ENCODE assay signal across 22 cellular contexts in the genomic region with DNA sequence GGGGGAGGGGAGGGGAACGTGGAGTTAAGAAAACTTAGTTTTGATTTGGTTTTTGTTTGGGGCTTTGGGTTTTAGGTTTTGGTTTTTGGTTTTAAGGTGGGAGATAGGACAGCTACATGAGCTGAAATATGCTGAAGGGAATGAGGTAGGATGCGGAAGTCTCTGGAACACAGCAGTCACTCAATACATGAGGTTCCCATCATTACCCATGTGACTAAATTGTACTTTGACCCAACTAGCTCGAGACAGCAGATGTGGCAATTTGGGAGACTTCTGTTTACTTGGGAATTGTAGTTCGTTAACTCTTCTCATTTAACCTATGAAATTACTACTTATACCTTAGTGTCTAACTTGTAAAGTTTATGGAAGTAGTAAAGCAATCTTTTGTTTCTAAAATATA.
A peak's percentile ranks its signal among the peaks of the same experiment; 100 is the strongest.
DNase-seq lines count a peak whose midpoint lies in the region; ATAC-seq, FAIRE-seq and TF ChIP-seq lines count a peak whose summit lies in the region.
"Had no signal": no experiment of that assay in that cellular context is flagged by ENCODE, and none has a peak within 500 bp of the region (broad histone marks: within the 10 kb centered on the region; RNA-seq: fewer than 3 reads in every experiment).

No MANE protein-coding gene starts in this region.

- H3K9me3 ChIP-seq in body of pancreas, result no peaks in the 10 kb centered on the region
- no peaks in the 10 kb centered on the region for H3K9me3 ChIP-seq in HepG2 (ENCODE audit: low read length)
- H3K9me3 ChIP-seq in pancreas, result no peaks in the 10 kb centered on the region
- H3K9me3 ChIP-seq in psoas muscle, result no peaks in the 10 kb centered on the region
- H3K9me3 ChIP-seq in PC-9 (ENCODE audit: insufficient read depth, low read depth), result no peaks in the 10 kb centered on the region; the same call in 1 of the 2 replicates
- H3K9me3 ChIP-seq: BLaER1 treated with 17β-estradiol and CSF1 and Interleukin-3, amounts not matched to agents 10 nM and 100 nM; SJSA1 had no signal

- H3K4me1 ChIP-seq in body of pancreas (peaks cover 14% of the 10 kb centered on the region), HepG2 (ENCODE audit: insufficient read depth, low read length) (peaks cover 37% of the 10 kb centered on the region), pancreas (peaks cover 0 to 10% (median 3%) of the 10 kb centered on the region in 3 donors), psoas muscle (peaks cover 5% of the 10 kb centered on the region), PC-9 (replicated peaks; ENCODE audit: insufficient read depth) (peaks cover 29% of the 10 kb centered on the region)

- no peak overlapping the region for H3K9ac ChIP-seq in HepG2 (ENCODE audit: insufficient read depth, low read depth, low read length)
- H3K9ac ChIP-seq: BLaER1 treated with 17β-estradiol and CSF1 and Interleukin-3, amounts not matched to agents 10 nM and 100 nM had no signal

- H3K9me3 Mint-ChIP-seq in endothelial cell (ENCODE audit: unreplicated experiment) (no peaks in the 10 kb centered on the region), chondrocyte (ENCODE audit: low read depth) (no peaks in the 10 kb centered on the region)
- H3K9me3 Mint-ChIP-seq: CD8-positive, alpha-beta T cell had no signal

- no peaks in the 10 kb centered on the region for H3K79me2 ChIP-seq in HepG2 (ENCODE audit: insufficient read depth, low read length)
- H3K79me2 ChIP-seq in PC-9 (ENCODE audit: low read depth), result no peaks in the 10 kb centered on the region

- H3K36me3 ChIP-seq in body of pancreas (replicated peaks in 1 of 2; ENCODE audit: insufficient read depth in 1 of 2, low read depth in 2 of 2) (no peaks in the 10 kb centered on the region), HepG2 (replicated peaks in 1 of 2; ENCODE audit: control insufficient read depth in 1 of 2, insufficient read depth in 2 of 2, low read length in 2 of 2) (no peaks in the 10 kb centered on the region), pancreas (no peaks in the 10 kb centered on the region), psoas muscle (ENCODE audit: insufficient read depth in 1 of 2, low read depth in 1 of 2) (no peaks in the 10 kb centered on the region), PC-9 (ENCODE audit: low read depth) (no peaks in the 10 kb centered on the region)
- H3K36me3 ChIP-seq: BLaER1 treated with 17β-estradiol and CSF1 and Interleukin-3, amounts not matched to agents 10 nM and 100 nM; SJSA1 had no signal

- DNase-seq in body of pancreas (peak in 3 of 4 donors; percentile 32 to 41 (median 37)), HepG2 (ENCODE audit: low spot score) (peak; percentile 48), pancreas (peak in 1 of 6 donors; percentile 12), endothelial cell (ENCODE audit: low spot score) (no peak), chondrocyte (ENCODE audit: low spot score) (no peak), psoas muscle (no peak), PC-9 (no peak)
- DNase-seq: Calu3; CD8-positive, alpha-beta T cell; DMS153; H7; KG1; NCI-H1092 treated with DMSO at 0.1 percent for 48 hours; NCI-H1436 treated with DMSO at 0.1 percent for 48 hours; NCI-H2029; NCI-H226; NCI-H510A treated with DMSO at 0.1 percent for 48 hours; OCI-M1 had no signal

- peak in 1 of 2 experiments; percentile 28; a peak in 1 of 4 replicates for TF ChIP-seq EP300 in HepG2 (IDR thresholded peaks at IDR 0.05; ENCODE audit: low read depth in 2 of 2, low read length in 2 of 2)
- no peak for TF ChIP-seq EP300 in HepG2 (CRISPR knock-in tag; IDR thresholded peaks at IDR 0.05; ENCODE audit: borderline replicate concordance)

- H3K36me3 Mint-ChIP-seq in endothelial cell (ENCODE audit: low read depth, unreplicated experiment) (no peaks in the 10 kb centered on the region), chondrocyte (ENCODE audit: low read depth) (no peaks in the 10 kb centered on the region)
- H3K36me3 Mint-ChIP-seq: CD8-positive, alpha-beta T cell had no signal

- no peak for TF ChIP-seq RAD21 in HepG2 (CRISPR knock-in tag; IDR thresholded peaks at IDR 0.05)

- CTCF ChIA-PET in HepG2 (lab: Yijun Ruan, JAX; ENCODE audit: low intra/inter-chr PET ratio, low total read pairs) (no interaction called here), PC-9 (lab: Charles Lee) (no interaction called here)

- WGBS in body of pancreas, 2 donors, result 37 to 38% methylated on average over 4 of the region's 4 CpGs
- 46% methylated on average over 4 of the region's 4 CpGs for WGBS in HepG2 (ENCODE audit: low lambda C conversion rate)
- WGBS in pancreas, 2 donors, result 34 to 41% methylated on average over 4 of the region's 4 CpGs
- 63 to 82% (median 73%) methylated on average over 4 of the region's 4 CpGs for WGBS in psoas muscle, 3 donors

- no peak for TF ChIP-seq POLR2A in body of pancreas (IDR thresholded peaks at IDR 0.05)
- no peak for TF ChIP-seq POLR2A in HepG2 (IDR thresholded peaks at IDR 0.05; ENCODE audit: insufficient read depth in 1 of 2, low read depth in 2 of 2, low read length in 2 of 2)

- FAIRE-seq in HepG2 (lab: Jason Lieb, UNC) (no peak), pancreas (lab: Jason Lieb, UNC) (peak; percentile 49)
- FAIRE-seq: GM12891 had no signal

- no peak overlapping the region for H3K4me3 Mint-ChIP-seq in endothelial cell (ENCODE audit: unreplicated experiment)
- no peak overlapping the region for H3K4me3 Mint-ChIP-seq in chondrocyte (ENCODE audit: unreplicated experiment)
- H3K4me3 Mint-ChIP-seq: CD8-positive, alpha-beta T cell had no signal

- POLR2A ChIA-PET in HepG2 (lab: Yijun Ruan, JAX), result interaction anchor here (1.3 kb wide), 1 partner anchor 23 kb away, joined by 4 read pairs; no protein-coding TSS in a partner anchor
- POLR2A ChIA-PET in PC-9 (lab: Charles Lee; ENCODE audit: unreplicated experiment), result no interaction called here

- no peaks in the 10 kb centered on the region for H3K27me3 ChIP-seq in body of pancreas
- no peaks in the 10 kb centered on the region for H3K27me3 ChIP-seq in HepG2 (ENCODE audit: control insufficient read depth in 1 of 2, insufficient read depth in 2 of 2, low read length in 2 of 2)
- no peaks in the 10 kb centered on the region for H3K27me3 ChIP-seq in pancreas
- no peaks in the 10 kb centered on the region for H3K27me3 ChIP-seq in psoas muscle (ENCODE audit: insufficient read depth in 3 of 3, low read length in 2 of 3)
- no peaks in the 10 kb centered on the region for H3K27me3 ChIP-seq in PC-9 (ENCODE audit: insufficient read depth, low read depth)
- H3K27me3 ChIP-seq: BLaER1 treated with 17β-estradiol and CSF1 and Interleukin-3, amounts not matched to agents 10 nM and 100 nM; SJSA1 had no signal

- H3K27ac Mint-ChIP-seq in endothelial cell (ENCODE audit: unreplicated experiment) (no peak overlapping the region), chondrocyte (ENCODE audit: unreplicated experiment) (no peak overlapping the region)
- H3K27ac Mint-ChIP-seq: CD8-positive, alpha-beta T cell had no signal

- H3F3A ChIP-seq in PC-9 (ENCODE audit: insufficient read depth, low read depth), result peaks cover 15% of the 10 kb centered on the region; the same call in 1 of the 2 replicates

- H3K4me2 ChIP-seq in HepG2 (ENCODE audit: low read depth, low read length) (no peak overlapping the region), PC-9 (no peak overlapping the region)
- H3K4me2 ChIP-seq: BLaER1 treated with 17β-estradiol and CSF1 and Interleukin-3, amounts not matched to agents 10 nM and 100 nM had no signal

- H2AFZ ChIP-seq in HepG2 (ENCODE audit: low read length), result no peak overlapping the region
- H2AFZ ChIP-seq in PC-9, result no peak overlapping the region

- BruUV-seq in HepG2 (replicated peaks; lab: Mats Ljungman, UMichigan), result no TSS peak
- BruUV-seq in PC-9 (replicated peaks; lab: Mats Ljungman, UMichigan), result no TSS peak

- H3K4me1 Mint-ChIP-seq in endothelial cell (ENCODE audit: unreplicated experiment) (no peaks in the 10 kb centered on the region), chondrocyte (ENCODE audit: low read depth) (peaks cover 30% of the 10 kb centered on the region)

- intact Hi-C loops in body of pancreas (cut with DNase I) (no loop called here), HepG2 (cut with micrococcal nuclease; ENCODE audit: unreplicated experiment) (no loop called here), pancreas (cut with DNase I) (no loop called here), psoas muscle (cut with DNase I) (no loop called here), PC-9 (cut with micrococcal nuclease; ENCODE audit: unreplicated experiment) (loop anchor here (10.0 kb wide), 1 partner anchor 280 kb away; no protein-coding TSS in a partner anchor)

- no peaks in the 10 kb centered on the region for H3K9me2 ChIP-seq in PC-9 (ENCODE audit: insufficient read depth)

- H4K20me1 ChIP-seq in HepG2 (ENCODE audit: insufficient read depth, low read length) (no peaks in the 10 kb centered on the region), PC-9 (ENCODE audit: insufficient read depth) (no peaks in the 10 kb centered on the region)
- H4K20me1 ChIP-seq: BLaER1 treated with 17β-estradiol and CSF1 and Interleukin-3, amounts not matched to agents 10 nM and 100 nM had no signal

- no peak for TF ChIP-seq CTCF in body of pancreas (IDR thresholded peaks at IDR 0.05)
- no peak for TF ChIP-seq CTCF in HepG2 (CRISPR knock-in tag; IDR thresholded peaks at IDR 0.05)
- no peak for TF ChIP-seq CTCF in pancreas (IDR thresholded peaks at IDR 0.05)
- no peak for TF ChIP-seq CTCF in endothelial cell (IDR thresholded peaks at IDR 0.05; ENCODE audit: unreplicated experiment)
- TF ChIP-seq CTCF in chondrocyte (IDR thresholded peaks at IDR 0.05), result no peak
- no peak for TF ChIP-seq CTCF in psoas muscle (IDR thresholded peaks at IDR 0.05)
- no peak for TF ChIP-seq CTCF in PC-9 (conservative IDR thresholded peaks at IDR 0.05)

- in situ Hi-C loops in HepG2 (cut with HindIII; ENCODE audit: extremely low pct_ligation_motif_present, low pct_unique_long_range_greater_than_20kb), result no loop called here

- H3K4me3 ChIP-seq in body of pancreas (no peak overlapping the region), HepG2 (replicated peaks in 1 of 3; ENCODE audit: insufficient read depth in 1 of 3, low read depth in 2 of 3, low read length in 3 of 3) (no peak overlapping the region), pancreas (no peak overlapping the region), psoas muscle (no peak overlapping the region), PC-9 (no peak overlapping the region)
- H3K4me3 ChIP-seq: BLaER1 treated with 17β-estradiol and CSF1 and Interleukin-3, amounts not matched to agents 10 nM and 100 nM; SJSA1 had no signal

- H3K27me3 Mint-ChIP-seq in endothelial cell (ENCODE audit: unreplicated experiment) (no peaks in the 10 kb centered on the region), chondrocyte (ENCODE audit: low read depth) (no peaks in the 10 kb centered on the region)

- H3K27ac ChIP-seq in body of pancreas (no peak overlapping the region), HepG2 (ENCODE audit: extremely low read length, insufficient read depth, low read length) (no peak overlapping the region), pancreas (no peak overlapping the region), psoas muscle (no peak overlapping the region), PC-9 (no peak overlapping the region)
- H3K27ac ChIP-seq: BLaER1 treated with 17β-estradiol and CSF1 and Interleukin-3, amounts not matched to agents 10 nM and 100 nM; SJSA1 had no signal

- peak; percentile 82 for ATAC-seq in body of pancreas
- ATAC-seq in HepG2, result no peak
- ATAC-seq in pancreas, result peak; percentile 81 to 88 (median 82)
- ATAC-seq in psoas muscle, result no peak
- ATAC-seq: CD8-positive, alpha-beta T cell; Right ventricle myocardium inferior had no signal

Comparison
In these comparisons a context has a peak if more than half of its experiments do, and no peak if none do; other contexts are left out.
1. ATAC-seq: peak in body of pancreas (single experiment) and pancreas (4 of 4); none in HepG2 (single experiment) and psoas muscle (0 of 4).
2. DNase-seq: peak in body of pancreas (3 of 4) and HepG2 (single experiment); none in endothelial cell (single experiment), chondrocyte (single experiment), psoas muscle (0 of 2) and PC-9 (0 of 2).